In the genomic region with DNA sequence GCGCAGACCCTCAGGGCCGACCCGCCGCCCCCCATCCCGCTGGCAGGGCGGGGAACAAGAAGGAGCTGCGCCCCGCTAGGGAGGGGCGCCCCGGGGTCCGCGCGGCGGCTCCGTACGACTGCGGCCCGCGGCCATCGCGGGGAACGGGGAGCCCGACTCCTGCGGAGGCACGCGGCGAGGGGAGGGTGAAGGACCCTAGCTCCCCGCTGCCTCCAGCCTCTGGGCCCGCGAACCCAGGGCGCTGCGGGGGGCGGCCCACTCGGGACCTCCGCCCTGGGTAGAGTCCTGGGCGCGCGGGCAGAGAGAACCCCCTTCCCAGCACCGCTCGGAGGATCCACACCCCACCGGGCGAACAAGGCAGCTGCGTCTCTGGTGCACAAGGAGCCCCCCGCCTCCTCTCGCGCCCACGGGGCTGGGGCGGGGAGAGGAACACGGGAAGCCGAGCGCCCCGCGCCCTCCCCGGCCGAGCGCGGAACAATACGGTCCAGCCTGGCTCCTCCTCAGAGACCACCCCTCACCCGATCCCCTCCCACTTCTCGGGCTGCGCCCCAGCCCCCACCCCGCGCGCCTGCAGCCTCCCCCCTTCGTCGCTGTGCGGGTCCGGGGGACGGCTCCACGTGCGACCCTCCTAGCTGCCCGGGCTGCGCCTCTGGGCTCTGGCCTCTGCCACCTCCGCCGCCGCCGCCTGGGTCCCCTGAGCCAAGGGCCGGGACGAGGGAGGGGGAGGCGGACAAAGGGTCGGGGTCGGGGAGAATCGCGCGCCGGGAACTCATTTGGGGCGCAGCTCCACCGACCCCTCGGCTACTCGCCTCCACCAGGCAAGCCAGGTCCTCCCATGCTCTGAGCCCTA, we compare ENCODE assay signal across 8 cellular contexts. TPM values are rescaled to one million over a fixed set of nuclear protein-coding genes. Genes with fewer than 3 reads are reported as not detected.
DNase-seq lines count a peak whose midpoint lies in the region; ATAC-seq and TF ChIP-seq lines count a peak whose summit lies in the region.

A gene with protein sequence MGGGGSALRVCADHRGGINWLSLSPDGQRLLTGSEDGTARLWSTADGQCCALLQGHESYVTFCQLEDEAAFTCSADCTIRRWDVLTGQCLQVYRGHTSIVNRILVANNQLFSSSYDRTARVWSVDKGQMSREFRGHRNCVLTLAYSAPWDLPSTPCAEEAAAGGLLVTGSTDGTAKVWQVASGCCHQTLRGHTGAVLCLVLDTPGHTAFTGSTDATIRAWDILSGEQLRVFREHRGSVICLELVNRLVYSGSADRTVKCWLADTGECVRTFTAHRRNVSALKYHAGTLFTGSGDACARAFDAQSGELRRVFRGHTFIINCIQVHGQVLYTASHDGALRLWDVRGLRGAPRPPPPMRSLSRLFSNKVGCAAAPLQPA (minus strand): TSS at position 484 of the 850 bp plus-strand sequence. CDS start 449 bp downstream, at position 35.

- ATAC-seq in natural killer cell (no peak), GM21515 (IDR thresholded peaks at IDR 0.05; ENCODE audit: unreplicated experiment) (no peak), GM18498 (IDR thresholded peaks at IDR 0.05; ENCODE audit: unreplicated experiment) (no peak), HG03457 (IDR thresholded peaks at IDR 0.05; ENCODE audit: unreplicated experiment) (no peak)

- H3K9me3 ChIP-seq in AG04450 (ENCODE audit: control insufficient read depth, insufficient read depth, low read length) = peaks cover 4% of the 10 kb centered on the region; the same call in 1 of the 2 replicates

- peak within 1 kb of the TSS; percentile 54 to 87 for H3K27ac Mint-ChIP-seq in natural killer cell

- POLR2A ChIA-PET in AG04450 (lab: Yijun Ruan, JAX) = no interaction called here

- H3K27me3 Mint-ChIP-seq in natural killer cell (ENCODE audit: low read depth in 2 of 2) = peaks cover 38 to 46% of the 10 kb centered on the region in 2 donors

- no peaks in the 10 kb centered on the region for H3K36me3 Mint-ChIP-seq in natural killer cell

- TF ChIP-seq CTCF in AG04450 (IDR thresholded peaks at IDR 0.05; ENCODE audit: low read depth, low read length) = no peak
- TF ChIP-seq CTCF in natural killer cell (IDR thresholded peaks at IDR 0.05) = no peak

- peaks cover 7 to 21% of the 10 kb centered on the region in 2 donors for H3K4me1 Mint-ChIP-seq in natural killer cell

- H3K27ac ChIP-seq in AG04450 (ENCODE audit: low read depth, low read length) = no peak within 1 kb of the TSS

- CTCF ChIA-PET in AG04450 (lab: Charles Lee) = interaction anchor here (0.6 to 1.0 kb wide), 3 partner anchors 41 to 349 kb away, joined by 3 read pairs; no protein-coding TSS in a partner anchor

- intact Hi-C loops in natural killer cell (cut with micrococcal nuclease) = loop anchor here (2.0 kb wide), 1 partner anchor 41 kb away; no protein-coding TSS in a partner anchor

- H3K4me3 ChIP-seq in AG04450 (ENCODE audit: low read depth, low read length) = peak within 1 kb of the TSS; percentile 53

- peaks cover 75% of the 10 kb centered on the region for H3K27me3 ChIP-seq in AG04450 (ENCODE audit: control insufficient read depth, insufficient read depth, low read length)

- H3K4me3 Mint-ChIP-seq in natural killer cell = peak within 1 kb of the TSS; percentile 78

- no peaks in the 10 kb centered on the region for H3K9me3 Mint-ChIP-seq in natural killer cell

- DNase-seq in AG04450 (ENCODE audit: low read depth, low spot score) (no peak), NCI-H82 (lab: John Stamatoyannopoulos, UW) (peak; percentile 77), ecto neural progenitor cell (ENCODE audit: low spot score) (peak; percentile 77), natural killer cell (no peak)
- DNase-seq in stimulated activated CD8-positive, alpha-beta memory T cell treated with anti-CD3 and anti-CD28 coated beads, Interleukin-4, amount 100 ng/mL, for 48 hours = no peak

RNA-seq across cellular contexts. Expression of the gene that starts here (rescaled TPM):
- 0.15 and 0.17 TPM in 2 replicates for polyA plus RNA-seq in AG04450 (2011; rRNA removed)
- 0.65 and 0.83 TPM in 2 replicates for polyA minus RNA-seq in AG04450 (2011; rRNA and poly(A)+ RNA removed)
- 1 to 10 TPM; 1.6 to 4.6 (median 2.1) TPM for total RNA-seq in natural killer cell

Comparison
In these comparisons a context has a peak if more than half of its experiments do, and no peak if none do; other contexts are left out.
1. DNase-seq: peak in NCI-H82 (single experiment) and ecto neural progenitor cell (single experiment); none in AG04450 (single experiment), natural killer cell (single experiment) and stimulated activated CD8-positive, alpha-beta memory T cell treated with anti-CD3 and anti-CD28 coated beads, Interleukin-4, amount 100 ng/mL, for 48 hours (single experiment).